ENCODE assay signal across 16 cellular contexts in genomic region chr2:204881519-204882111, GRCh38.
DNase-seq lines count a peak whose midpoint lies in the region; ATAC-seq and TF ChIP-seq lines count a peak whose summit lies in the region.
"Had no signal": no experiment of that assay in that cellular context is flagged by ENCODE, and none has a peak within 500 bp of the region (broad histone marks: within the 10 kb centered on the region; RNA-seq: fewer than 3 reads in every experiment).

No MANE protein-coding gene starts in this region.

- TF ChIP-seq CTCF in nephron progenitor cell (IDR thresholded peaks at IDR 0.05) (no peak), dorsolateral prefrontal cortex (IDR thresholded peaks at IDR 0.05 in 54 of 56, conservative IDR thresholded peaks at IDR 0.05 in 2 of 56; ENCODE audit: low read depth in 1 of 56, partially characterized antibody in 56 of 56) (no peak), testis (IDR thresholded peaks at IDR 0.05) (no peak)

- H3K4me3 ChIP-seq in dorsolateral prefrontal cortex (no peak overlapping the region), testis (no peak overlapping the region)

- CTCF ChIA-PET in activated CD4-positive, alpha-beta T cell treated with anti-CD3 and anti-CD28 coated beads, Interleukin-2, amount 10 ng/mL, durations not matched to agents 7 days and 5 days (lab: Charles Lee) = interaction anchor here (1.1 to 1.2 kb wide), 2 partner anchors 9 to 14 kb away, joined by 3 to 4 read pairs; no protein-coding TSS in a partner anchor
- CTCF ChIA-PET in T-cell (lab: Charles Lee) = interaction anchor here (0.7 to 1.6 kb wide), 3 partner anchors 9 to 798 kb away, joined by 3 to 5 read pairs (median 3); no protein-coding TSS in a partner anchor

- intact Hi-C loops in dorsolateral prefrontal cortex (cut with DNase I) (no loop called here), testis (cut with DNase I; ENCODE audit: low total_unique reads) (no loop called here)

- no peaks in the 10 kb centered on the region for H3K27me3 Mint-ChIP-seq in activated CD4-positive, alpha-beta T cell treated with anti-CD3 and anti-CD28 coated beads, Interleukin-2, amount 10 ng/mL, durations not matched to agents 7 days and 5 days
- no peaks in the 10 kb centered on the region for H3K27me3 Mint-ChIP-seq in T-cell
- no peaks in the 10 kb centered on the region for H3K27me3 Mint-ChIP-seq in activated naive CD8-positive, alpha-beta T cell treated with anti-CD3 and anti-CD28 coated beads, Interleukin-2, amount 10 ng/mL, durations not matched to agents 7 days and 5 days
- H3K27me3 Mint-ChIP-seq in nephron progenitor cell (ENCODE audit: low read depth, poor library complexity) = no peaks in the 10 kb centered on the region

- peak; percentile 64 for DNase-seq in activated CD4-positive, alpha-beta T cell treated with anti-CD3 and anti-CD28 coated beads, Interleukin-2, amount 10 ng/mL, durations not matched to agents 7 days and 5 days
- DNase-seq in activated CD4-positive, alpha-beta T cell treated with anti-CD3 and anti-CD28 coated beads, Interleukin-2, amount 50 U/mL, for 48 hours = no peak
- DNase-seq in T-cell (peak in 2 of 34 experiments; percentile 4 to 15), nephron progenitor cell (no peak), MV-4-11 (lab: John Stamatoyannopoulos, UW) (no peak), dorsolateral prefrontal cortex (no peak), testis (no peak)
- peak; percentile 42 for DNase-seq in activated naive CD8-positive, alpha-beta T cell treated with anti-CD3 and anti-CD28 coated beads, Interleukin-2, amount 10 ng/mL, durations not matched to agents 7 days and 5 days
- DNase-seq: ACHN, activated gamma-delta T cell treated with Interleukin-2 at 50 U/mL for 16 hours, H7, mesenchymal stem cell, NCI-H146, NCI-H345, Right ventricle myocardium superior had no signal

- no peaks in the 10 kb centered on the region for H3K9me3 ChIP-seq in testis

- ATAC-seq in T-cell (replicated peaks in 1 of 4) = peak; percentile 68 to 84 (median 82)
- ATAC-seq in activated naive CD8-positive, alpha-beta T cell treated with anti-CD3 and anti-CD28 coated beads, Interleukin-2, amount 10 ng/mL, durations not matched to agents 7 days and 5 days (ENCODE audit: low read depth) = peak; percentile 97
- ATAC-seq: esophagus mucosa had no signal

- peaks cover 35% of the 10 kb centered on the region for H3K36me3 Mint-ChIP-seq in activated CD4-positive, alpha-beta T cell treated with anti-CD3 and anti-CD28 coated beads, Interleukin-2, amount 10 ng/mL, durations not matched to agents 7 days and 5 days (ENCODE audit: low read depth)
- H3K36me3 Mint-ChIP-seq in T-cell (no peaks in the 10 kb centered on the region), nephron progenitor cell (ENCODE audit: low read depth) (no peaks in the 10 kb centered on the region)
- peaks cover 29% of the 10 kb centered on the region for H3K36me3 Mint-ChIP-seq in activated naive CD8-positive, alpha-beta T cell treated with anti-CD3 and anti-CD28 coated beads, Interleukin-2, amount 10 ng/mL, durations not matched to agents 7 days and 5 days

- H3K9me3 Mint-ChIP-seq in activated CD4-positive, alpha-beta T cell treated with anti-CD3 and anti-CD28 coated beads, Interleukin-2, amount 10 ng/mL, durations not matched to agents 7 days and 5 days = peaks cover 18% of the 10 kb centered on the region
- H3K9me3 Mint-ChIP-seq in T-cell (peaks cover 0 to 7% (median 0%) of the 10 kb centered on the region in 3 donors), nephron progenitor cell (no peaks in the 10 kb centered on the region)
- H3K9me3 Mint-ChIP-seq in activated naive CD8-positive, alpha-beta T cell treated with anti-CD3 and anti-CD28 coated beads, Interleukin-2, amount 10 ng/mL, durations not matched to agents 7 days and 5 days = peaks cover 7% of the 10 kb centered on the region

- POLR2A ChIA-PET in activated CD4-positive, alpha-beta T cell treated with anti-CD3 and anti-CD28 coated beads, Interleukin-2, amount 10 ng/mL, durations not matched to agents 7 days and 5 days (lab: Charles Lee) = no interaction called here
- POLR2A ChIA-PET in T-cell (lab: Charles Lee) = interaction anchor here in 1 of 2 donors (0.5 kb wide), 1 partner anchor 410 kb away, joined by 3 read pairs; no protein-coding TSS in a partner anchor
- POLR2A ChIA-PET in activated naive CD8-positive, alpha-beta T cell treated with anti-CD3 and anti-CD28 coated beads, Interleukin-2, amount 10 ng/mL, durations not matched to agents 7 days and 5 days (lab: Charles Lee) = interaction anchor here (0.7 to 1.4 kb wide), 9 partner anchors 9 to 89 kb away, joined by 3 to 10 read pairs (median 5); no protein-coding TSS in a partner anchor

- H3K27me3 ChIP-seq in dorsolateral prefrontal cortex = no peaks in the 10 kb centered on the region
- no peaks in the 10 kb centered on the region for H3K27me3 ChIP-seq in testis

- H3K27ac ChIP-seq in dorsolateral prefrontal cortex = no peak overlapping the region
- no peak overlapping the region for H3K27ac ChIP-seq in testis

- H3K4me1 ChIP-seq in testis = no peaks in the 10 kb centered on the region

- WGBS in testis, 2 donors = 66 to 75% methylated on average over 5 of the region's 5 CpGs

- no peaks in the 10 kb centered on the region for H3K36me3 ChIP-seq in testis (ENCODE audit: low read depth, missing control alignments)

- H3K4me1 Mint-ChIP-seq in activated CD4-positive, alpha-beta T cell treated with anti-CD3 and anti-CD28 coated beads, Interleukin-2, amount 10 ng/mL, durations not matched to agents 7 days and 5 days = peaks cover 69% of the 10 kb centered on the region
- peaks cover 48 to 61% (median 48%) of the 10 kb centered on the region in 3 donors for H3K4me1 Mint-ChIP-seq in T-cell
- peaks cover 55% of the 10 kb centered on the region for H3K4me1 Mint-ChIP-seq in activated naive CD8-positive, alpha-beta T cell treated with anti-CD3 and anti-CD28 coated beads, Interleukin-2, amount 10 ng/mL, durations not matched to agents 7 days and 5 days
- H3K4me1 Mint-ChIP-seq in nephron progenitor cell = peaks cover 31% of the 10 kb centered on the region

- TF ChIP-seq POLR2A in testis (IDR thresholded peaks at IDR 0.05) = no peak

- H3K4me3 Mint-ChIP-seq in activated CD4-positive, alpha-beta T cell treated with anti-CD3 and anti-CD28 coated beads, Interleukin-2, amount 10 ng/mL, durations not matched to agents 7 days and 5 days = peak overlapping the region; percentile 58
- H3K4me3 Mint-ChIP-seq in T-cell (peak overlapping the region; percentile 34 to 67 (median 55)), nephron progenitor cell (no peak overlapping the region)
- H3K4me3 Mint-ChIP-seq in activated naive CD8-positive, alpha-beta T cell treated with anti-CD3 and anti-CD28 coated beads, Interleukin-2, amount 10 ng/mL, durations not matched to agents 7 days and 5 days = peak overlapping the region; percentile 66

- peak overlapping the region; percentile 92 for H3K27ac Mint-ChIP-seq in activated CD4-positive, alpha-beta T cell treated with anti-CD3 and anti-CD28 coated beads, Interleukin-2, amount 10 ng/mL, durations not matched to agents 7 days and 5 days
- peak overlapping the region; percentile 93 to 97 for H3K27ac Mint-ChIP-seq in T-cell
- peak overlapping the region; percentile 87 for H3K27ac Mint-ChIP-seq in activated naive CD8-positive, alpha-beta T cell treated with anti-CD3 and anti-CD28 coated beads, Interleukin-2, amount 10 ng/mL, durations not matched to agents 7 days and 5 days
- H3K27ac Mint-ChIP-seq in nephron progenitor cell = peak overlapping the region; percentile 55

Comparison
In these comparisons a context has a peak if more than half of its experiments do, and no peak if none do; other contexts are left out.
1. DNase-seq: peak in activated CD4-positive, alpha-beta T cell treated with anti-CD3 and anti-CD28 coated beads, Interleukin-2, amount 10 ng/mL, durations not matched to agents 7 days and 5 days (single experiment) and activated naive CD8-positive, alpha-beta T cell treated with anti-CD3 and anti-CD28 coated beads, Interleukin-2, amount 10 ng/mL, durations not matched to agents 7 days and 5 days (single experiment); none in activated CD4-positive, alpha-beta T cell treated with anti-CD3 and anti-CD28 coated beads, Interleukin-2, amount 50 U/mL, for 48 hours (0 of 2), nephron progenitor cell (single experiment), MV-4-11 (single experiment), dorsolateral prefrontal cortex (0 of 10) and testis (single experiment).
2. Peak in every context shown above with its lines, with median percentiles within 50 percentile points of each other: H3K27ac Mint-ChIP-seq.